ENCODE assay signal across 10 cellular contexts in the genomic region with DNA sequence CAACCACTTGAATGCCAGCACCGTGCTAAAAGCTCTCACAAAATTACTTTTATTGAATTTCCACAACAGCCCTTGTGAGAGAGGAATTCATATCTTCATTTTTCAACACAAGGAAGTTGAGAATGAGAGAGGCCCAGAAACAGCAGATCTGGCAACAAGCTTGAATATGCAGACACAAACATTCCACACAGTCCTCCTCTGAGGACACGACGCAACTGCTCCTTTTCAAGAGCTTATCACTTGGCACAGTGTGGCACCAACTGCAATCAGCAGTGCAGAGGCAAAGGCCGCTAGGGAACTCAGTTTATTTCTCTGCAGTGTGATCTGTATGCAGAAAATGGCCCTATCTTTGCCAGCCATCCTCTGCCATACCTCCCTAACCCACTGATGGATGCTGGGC. TPM values are rescaled to one million over a fixed set of nuclear protein-coding genes. Genes with fewer than 3 reads are reported as not detected.
DNase-seq lines count a peak whose midpoint lies in the region; ATAC-seq and TF ChIP-seq lines count a peak whose summit lies in the region.
"Had no signal": no experiment of that assay in that cellular context is flagged by ENCODE, and none has a peak within 500 bp of the region (broad histone marks: within the 10 kb centered on the region; RNA-seq: fewer than 3 reads in every experiment).

No MANE protein-coding gene starts in this region.

- no peaks in the 10 kb centered on the region for H3F3A ChIP-seq in Loucy (ENCODE audit: low read depth)

- H3K4me2 ChIP-seq in Loucy (ENCODE audit: low read depth, low read length, poor library complexity, severe bottlenecking): no peak overlapping the region

- H3K79me2 ChIP-seq in Loucy (ENCODE audit: insufficient read depth, low read length): no peaks in the 10 kb centered on the region

- H3K27me3 ChIP-seq in Loucy (ENCODE audit: insufficient read depth, low read length, poor library complexity, severe bottlenecking): no peaks in the 10 kb centered on the region
- H3K27me3 ChIP-seq in stomach: no peaks in the 10 kb centered on the region
- H3K27me3 ChIP-seq in aorta (ENCODE audit: control insufficient read depth in 1 of 2, insufficient read depth in 2 of 2, low read length in 1 of 2): no peaks in the 10 kb centered on the region
- H3K27me3 ChIP-seq: breast epithelium had no signal

- H3K4me3 ChIP-seq in Loucy (ENCODE audit: low read length, poor library complexity, severe bottlenecking) (no peak overlapping the region), stomach (no peak overlapping the region), aorta (ENCODE audit: low read length in 2 of 2) (no peak overlapping the region)
- H3K4me3 ChIP-seq: breast epithelium had no signal

- H3K4me3 Mint-ChIP-seq in dendritic cell treated with granulocyte-macrophage colony-stimulating factor and Interleukin-4, amounts not matched to agents 40 ng/mL and 50 ng/mL, for 4 days: no peak overlapping the region
- H3K4me3 Mint-ChIP-seq: naive thymus-derived CD8-positive, alpha-beta T cell had no signal

- TF ChIP-seq CTCF in Loucy (conservative IDR thresholded peaks at IDR 0.05; ENCODE audit: low read length) (no peak), stomach (IDR thresholded peaks at IDR 0.05) (no peak)

- peak overlapping the region in 3 of 5 donors; percentile 25 to 52 (median 38) for H3K27ac ChIP-seq in stomach
- no peak overlapping the region for H3K27ac ChIP-seq in aorta (ENCODE audit: low read depth in 1 of 2, low read length in 2 of 2)

- TF ChIP-seq POLR2A in stomach (IDR thresholded peaks at IDR 0.05): no peak

- peaks cover 57% of the 10 kb centered on the region for H3K4me1 Mint-ChIP-seq in dendritic cell treated with granulocyte-macrophage colony-stimulating factor and Interleukin-4, amounts not matched to agents 40 ng/mL and 50 ng/mL, for 4 days (ENCODE audit: low read depth)

- ATAC-seq in left lobe of liver (peak; percentile 73), aorta (ENCODE audit: low FRiP score) (no peak)

- no peak overlapping the region for H3K9ac ChIP-seq in Loucy (ENCODE audit: low read depth, low read length, poor library complexity, severe bottlenecking)

- no peaks in the 10 kb centered on the region for H3K36me3 Mint-ChIP-seq in dendritic cell treated with granulocyte-macrophage colony-stimulating factor and Interleukin-4, amounts not matched to agents 40 ng/mL and 50 ng/mL, for 4 days (ENCODE audit: low read depth)
- H3K36me3 Mint-ChIP-seq: naive thymus-derived CD8-positive, alpha-beta T cell had no signal

- peaks cover 6% of the 10 kb centered on the region for H3K4me1 ChIP-seq in Loucy (ENCODE audit: insufficient read depth, low read length, poor library complexity, severe bottlenecking)
- peaks cover 10 to 40% (median 18%) of the 10 kb centered on the region in 4 donors for H3K4me1 ChIP-seq in stomach
- no peaks in the 10 kb centered on the region for H3K4me1 ChIP-seq in aorta (ENCODE audit: control insufficient read depth in 1 of 2, insufficient read depth in 2 of 2, low read length in 2 of 2)
- H3K4me1 ChIP-seq: breast epithelium had no signal

- no peaks in the 10 kb centered on the region for H3K9me3 Mint-ChIP-seq in dendritic cell treated with granulocyte-macrophage colony-stimulating factor and Interleukin-4, amounts not matched to agents 40 ng/mL and 50 ng/mL, for 4 days
- H3K9me3 Mint-ChIP-seq: naive thymus-derived CD8-positive, alpha-beta T cell had no signal

- no peak for TF ChIP-seq EP300 in stomach (IDR thresholded peaks at IDR 0.05)

- WGBS in stomach, 5 donors: 16 to 40% (median 30%) methylated on average over 4 of the region's 4 CpGs
- WGBS in aorta, 2 donors: 18 to 20% methylated on average over 4 of the region's 4 CpGs

- peak overlapping the region; percentile 18; the same call in 1 of the 2 replicates for H2AFZ ChIP-seq in Loucy (ENCODE audit: low read length)

- DNase-seq in left lobe of liver (ENCODE audit: low spot score) (peak; percentile 79), stomach (peak; percentile 36), glomerular visceral epithelial cell (ENCODE audit: extremely low spot score) (no peak), aorta (no peak), HK-2 (ENCODE audit: unreplicated experiment) (no peak)
- DNase-seq: GOT3 had no signal

- no peaks in the 10 kb centered on the region for H4K20me1 ChIP-seq in Loucy (ENCODE audit: insufficient read depth, low read length, poor library complexity, severe bottlenecking)

- no peaks in the 10 kb centered on the region for H3K9me3 ChIP-seq in Loucy (ENCODE audit: insufficient read depth, low read depth, low read length)
- no peaks in the 10 kb centered on the region for H3K9me3 ChIP-seq in stomach
- no peaks in the 10 kb centered on the region for H3K9me3 ChIP-seq in aorta (ENCODE audit: control insufficient read depth, low read length)
- H3K9me3 ChIP-seq: breast epithelium had no signal

- H3K27ac Mint-ChIP-seq in dendritic cell treated with granulocyte-macrophage colony-stimulating factor and Interleukin-4, amounts not matched to agents 40 ng/mL and 50 ng/mL, for 4 days: peak overlapping the region; percentile 94

- H3K27me3 Mint-ChIP-seq in dendritic cell treated with granulocyte-macrophage colony-stimulating factor and Interleukin-4, amounts not matched to agents 40 ng/mL and 50 ng/mL, for 4 days: no peaks in the 10 kb centered on the region
- H3K27me3 Mint-ChIP-seq: naive thymus-derived CD8-positive, alpha-beta T cell had no signal

- intact Hi-C loops in dendritic cell treated with granulocyte-macrophage colony-stimulating factor and Interleukin-4, amounts not matched to agents 40 ng/mL and 50 ng/mL, for 4 days (cut with micrococcal nuclease): loop anchor here (1.0 to 5.0 kb wide), 4 partner anchors 70 to 365 kb away; no protein-coding TSS in a partner anchor
- intact Hi-C loops in stomach (cut with DNase I; ENCODE audit: low total_unique reads) (no loop called here), aorta (cut with DNase I) (loop anchor here (5.0 to 10.0 kb wide), 2 partner anchors 253 to 365 kb away; no protein-coding TSS in a partner anchor)

- no peaks in the 10 kb centered on the region for H3K36me3 ChIP-seq in Loucy (ENCODE audit: insufficient read depth, low read length)
- H3K36me3 ChIP-seq in stomach: no peaks in the 10 kb centered on the region
- no peaks in the 10 kb centered on the region for H3K36me3 ChIP-seq in aorta (ENCODE audit: control insufficient read depth in 1 of 2, insufficient read depth in 2 of 2, low read length in 1 of 2)
- H3K36me3 ChIP-seq: breast epithelium had no signal

- no peaks in the 10 kb centered on the region for H3K9me2 ChIP-seq in Loucy (replicated peaks; ENCODE audit: low read depth, low read length)

RNA-seq across cellular contexts. Expression of a gene that starts 32.2 kb away (rescaled TPM):
- 13.4 TPM for total RNA-seq in left lobe of liver
- total RNA-seq in stomach: 10 to 100 TPM in 3 of 5 donors, 1 to 10 TPM in 1, not detected in 1; 8.2 to 22.5 (median 12.6) TPM
- 1 to 10 TPM; 7.5 to 9.2 (median 8.8) TPM for polyA plus RNA-seq in stomach
- total RNA-seq in aorta: 10 to 100 TPM; 33.0 to 45.1 TPM
- 10 to 100 TPM; 16.8 to 23.1 TPM for polyA plus RNA-seq in aorta

Comparison
In these comparisons a context has a peak if more than half of its experiments do, and no peak if none do; other contexts are left out.
1. DNase-seq: peak in left lobe of liver (single experiment) and stomach (single experiment); none in glomerular visceral epithelial cell (single experiment), aorta (0 of 2) and HK-2 (single experiment).
2. H3K27ac ChIP-seq: peak in stomach (3 of 5); none in aorta (0 of 2).